ENCODE assay signal across 1 cellular context in genomic region chr2:181462032-181462431, GRCh38.
TF ChIP-seq lines count a peak whose summit lies in the region.

No MANE protein-coding gene starts in this region.

TF ChIP-seq in WTC11, 78 proteins besides CTCF, POLR2A, EP300 and RAD21 (continued from another document):
- no peak for TF ChIP-seq ARID4B (CRISPR knock-in tag; IDR thresholded peaks at IDR 0.05; ENCODE audit: borderline replicate concordance)
- no peak for TF ChIP-seq GABPB1 (CRISPR knock-in tag; IDR thresholded peaks at IDR 0.05)
- TF ChIP-seq ZNF423 (CRISPR knock-in tag; IDR thresholded peaks at IDR 0.05): no peak
